17 cellular contexts compared by ENCODE assay signal in genomic region chr4:126291886-126292285, GRCh38.
DNase-seq lines count a peak whose midpoint lies in the region; ATAC-seq and TF ChIP-seq lines count a peak whose summit lies in the region.
"Had no signal": no experiment of that assay in that cellular context is flagged by ENCODE, and none has a peak within 500 bp of the region (broad histone marks: within the 10 kb centered on the region; RNA-seq: fewer than 3 reads in every experiment).

No MANE protein-coding gene starts in this region.

- H3K9me3 ChIP-seq in left ventricle myocardium inferior (replicated peaks): no peaks in the 10 kb centered on the region
- no peaks in the 10 kb centered on the region for H3K9me3 ChIP-seq in transverse colon
- H3K9me3 ChIP-seq: A549, BLaER1 had no signal

- no peak for TF ChIP-seq POLR2A in transverse colon (IDR thresholded peaks at IDR 0.05)

- H3K36me3 ChIP-seq in left ventricle myocardium inferior (no peaks in the 10 kb centered on the region), transverse colon (no peaks in the 10 kb centered on the region)
- H3K36me3 ChIP-seq: BLaER1 had no signal

- no peak for DNase-seq in Right ventricle myocardium superior
- DNase-seq in cardiac septum (ENCODE audit: low spot score): no peak
- no peak for DNase-seq in left ventricle myocardium superior
- DNase-seq in left ventricle myocardium inferior: no peak
- DNase-seq in transverse colon: no peak
- no peak for DNase-seq in NCI-H510A (lab: John Stamatoyannopoulos, UW)
- DNase-seq: AML-193; C1 segment of cervical spinal cord; CD4-positive, alpha-beta memory T cell; CD4-positive, CD25-positive, alpha-beta regulatory T cell; CD8-positive, alpha-beta memory T cell; COR-L47; DMS79 treated with DMSO at 0.1 percent for 48 hours; GF-D8 had no signal

- no peak for TF ChIP-seq CTCF in left ventricle myocardium inferior (IDR thresholded peaks at IDR 0.05; ENCODE audit: borderline replicate concordance)
- TF ChIP-seq CTCF in transverse colon (IDR thresholded peaks at IDR 0.05): no peak

- in situ Hi-C loops in transverse colon (cut with MboI; ENCODE audit: low pct_ligation_motif_present in 1 of 4, low pct_unique_long_range_greater_than_20kb in 1 of 4, low sequenced_read_pairs in 3 of 4): no loop called here

- H3K27ac ChIP-seq in left ventricle myocardium inferior (replicated peaks) (no peak overlapping the region), transverse colon (no peak overlapping the region)
- H3K27ac ChIP-seq: 22Rv1, A549, BLaER1 had no signal

- ATAC-seq in Right ventricle myocardium superior (ENCODE audit: poor library complexity) (peak; percentile 75), left ventricle myocardium superior (peak; percentile 38)
- ATAC-seq: A549 had no signal

- peak; percentile 87 for TF ChIP-seq EP300 in transverse colon (IDR thresholded peaks at IDR 0.05; ENCODE audit: low read depth)

- H3K4me3 ChIP-seq in left ventricle myocardium inferior (no peak overlapping the region), transverse colon (no peak overlapping the region)
- H3K4me3 ChIP-seq: A549, BLaER1 had no signal

- 55 to 67% methylated on average over 1 of the region's 1 CpG for WGBS in transverse colon (ENCODE audit: low coverage in 1 of 2), 2 donors

- intact Hi-C loops in Right ventricle myocardium superior (cut with DNase I): no loop called here
- intact Hi-C loops in cardiac septum (cut with DNase I): no loop called here
- intact Hi-C loops in left ventricle myocardium superior (cut with micrococcal nuclease): no loop called here
- intact Hi-C loops in left ventricle myocardium inferior (cut with micrococcal nuclease): no loop called here
- intact Hi-C loops in transverse colon (cut with DNase I; ENCODE audit: low total_unique reads): no loop called here

- H3K27me3 ChIP-seq in left ventricle myocardium inferior (ENCODE audit: low read depth): no peaks in the 10 kb centered on the region
- H3K27me3 ChIP-seq in transverse colon: no peaks in the 10 kb centered on the region
- H3K27me3 ChIP-seq: BLaER1 had no signal

- H3K4me1 ChIP-seq in left ventricle myocardium inferior (no peaks in the 10 kb centered on the region), transverse colon (no peaks in the 10 kb centered on the region)
- H3K4me1 ChIP-seq: A549, BLaER1 had no signal
